ENCODE assay signal across 26 cellular contexts in the genomic region with DNA sequence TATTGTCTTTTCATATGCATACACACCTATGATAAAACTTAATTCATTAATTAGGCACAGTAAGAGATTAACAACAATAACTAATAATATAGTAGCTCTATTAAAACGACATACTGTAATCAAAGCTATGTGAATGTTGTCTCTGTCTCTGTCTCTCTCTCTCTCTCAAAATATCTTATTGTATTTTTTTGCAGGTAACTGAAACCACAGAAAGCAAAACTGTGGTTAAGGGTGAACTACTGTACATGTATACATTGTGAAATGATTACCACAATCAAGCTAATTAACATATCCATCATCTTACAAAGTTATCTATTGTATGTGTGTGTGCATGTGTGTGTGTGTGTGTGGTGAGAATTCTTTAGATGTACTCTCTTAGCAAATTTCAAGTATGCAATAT.
"Had no signal": no experiment of that assay in that cellular context is flagged by ENCODE, and none has a peak within 500 bp of the region (broad histone marks: within the 10 kb centered on the region; RNA-seq: fewer than 3 reads in every experiment).

No MANE protein-coding gene starts in this region.

- H3K4me1 ChIP-seq: SJCRH30 had no signal

- H3K27me3 ChIP-seq: SJCRH30 had no signal

- H3K4me3 ChIP-seq: PC-9, SJCRH30, SK-N-MC had no signal

- H3K36me3 ChIP-seq: SJCRH30 had no signal

- H3K4me2 ChIP-seq: PC-9 had no signal

- H3K9me3 ChIP-seq: SJCRH30 had no signal

- DNase-seq: Kasumi-1, KG1, NCI-H1048, NCI-H1092 treated with DMSO at 0.1 percent for 48 hours, NCI-H1105 treated with DMSO at 0.1 percent for 48 hours, NCI-H1417 treated with DMSO at 0.1 percent for 48 hours, NCI-H1436 treated with DMSO at 0.1 percent for 48 hours, NCI-H1694 treated with DMSO at 0.1 percent for 48 hours, NCI-H187 treated with DMSO at 0.1 percent for 48 hours, NCI-H2029, NCI-H2081, NCI-H2171 treated with DMSO at 0.1 percent for 48 hours, NCI-H2227 treated with DMSO at 0.1 percent for 48 hours, NCI-H345, NCI-H446, NCI-H510A treated with DMSO at 0.1 percent for 48 hours, NCI-H524 treated with DMSO at 0.1 percent for 48 hours, NCI-H526 treated with DMSO at 0.1 percent for 48 hours, NCI-H774, PC-9, SHP77, SIG-M5, SJCRH30, T-helper 1 cell had no signal

- H3K27ac ChIP-seq: PC-9, RWPE1, SJCRH30, SK-N-MC had no signal
